Comparison of ENCODE assay signal across 1 cellular context in genomic region chr1:161045749-161046573, GRCh38.
TF ChIP-seq lines count a peak whose summit lies in the region.

Gene USF1 (minus strand): TSS chr1:161045977. CDS start chr1:161043275, 2,702 bp downstream.

TF ChIP-seq in HepG2, 621 proteins besides CTCF, POLR2A, EP300 and RAD21 (continued from another document and continues in another):
- peak; percentile 73 for TF ChIP-seq KDM5A (IDR thresholded peaks at IDR 0.05; ENCODE audit: borderline replicate concordance, low read length)
- TF ChIP-seq NFRKB (IDR thresholded peaks at IDR 0.05): peak; percentile 95
- TF ChIP-seq LCORL (IDR thresholded peaks at IDR 0.05): peak; percentile 93
- TF ChIP-seq LCORL (CRISPR knock-in tag; IDR thresholded peaks at IDR 0.05): no peak
- no peak for TF ChIP-seq ARHGAP35 (CRISPR knock-in tag; IDR thresholded peaks at IDR 0.05; ENCODE audit: borderline replicate concordance)
- TF ChIP-seq, protein P1, sequence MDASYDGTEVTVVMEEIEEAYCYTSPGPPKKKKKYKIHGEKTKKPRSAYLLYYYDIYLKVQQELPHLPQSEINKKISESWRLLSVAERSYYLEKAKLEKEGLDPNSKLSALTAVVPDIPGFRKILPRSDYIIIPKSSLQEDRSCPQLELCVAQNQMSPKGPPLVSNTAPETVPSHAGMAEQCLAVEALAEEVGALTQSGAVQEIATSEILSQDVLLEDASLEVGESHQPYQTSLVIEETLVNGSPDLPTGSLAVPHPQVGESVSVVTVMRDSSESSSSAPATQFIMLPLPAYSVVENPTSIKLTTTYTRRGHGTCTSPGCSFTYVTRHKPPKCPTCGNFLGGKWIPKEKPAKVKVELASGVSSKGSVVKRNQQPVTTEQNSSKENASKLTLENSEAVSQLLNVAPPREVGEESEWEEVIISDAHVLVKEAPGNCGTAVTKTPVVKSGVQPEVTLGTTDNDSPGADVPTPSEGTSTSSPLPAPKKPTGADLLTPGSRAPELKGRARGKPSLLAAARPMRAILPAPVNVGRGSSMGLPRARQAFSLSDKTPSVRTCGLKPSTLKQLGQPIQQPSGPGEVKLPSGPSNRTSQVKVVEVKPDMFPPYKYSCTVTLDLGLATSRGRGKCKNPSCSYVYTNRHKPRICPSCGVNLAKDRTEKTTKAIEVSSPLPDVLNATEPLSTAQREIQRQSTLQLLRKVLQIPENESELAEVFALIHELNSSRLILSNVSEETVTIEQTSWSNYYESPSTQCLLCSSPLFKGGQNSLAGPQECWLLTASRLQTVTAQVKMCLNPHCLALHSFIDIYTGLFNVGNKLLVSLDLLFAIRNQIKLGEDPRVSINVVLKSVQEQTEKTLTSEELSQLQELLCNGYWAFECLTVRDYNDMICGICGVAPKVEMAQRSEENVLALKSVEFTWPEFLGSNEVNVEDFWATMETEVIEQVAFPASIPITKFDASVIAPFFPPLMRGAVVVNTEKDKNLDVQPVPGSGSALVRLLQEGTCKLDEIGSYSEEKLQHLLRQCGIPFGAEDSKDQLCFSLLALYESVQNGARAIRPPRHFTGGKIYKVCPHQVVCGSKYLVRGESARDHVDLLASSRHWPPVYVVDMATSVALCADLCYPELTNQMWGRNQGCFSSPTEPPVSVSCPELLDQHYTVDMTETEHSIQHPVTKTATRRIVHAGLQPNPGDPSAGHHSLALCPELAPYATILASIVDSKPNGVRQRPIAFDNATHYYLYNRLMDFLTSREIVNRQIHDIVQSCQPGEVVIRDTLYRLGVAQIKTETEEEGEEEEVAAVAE (CRISPR knock-in tag; IDR thresholded peaks at IDR 0.05; ENCODE audit: borderline replicate concordance): no peak
- no peak; the same call in 1 of the 2 replicates for TF ChIP-seq ZNF543 (CRISPR knock-in tag; IDR thresholded peaks at IDR 0.05)
- no peak for TF ChIP-seq ATAD3A (CRISPR knock-in tag; IDR thresholded peaks at IDR 0.05)
- no peak for TF ChIP-seq BCLAF1 (IDR thresholded peaks at IDR 0.05)
- TF ChIP-seq ZNF768 (CRISPR knock-in tag; IDR thresholded peaks at IDR 0.05): no peak
- 0 out of 2 replicates have a peak, but pooled peaks have one; percentile 49 for TF ChIP-seq THAP8 (CRISPR knock-in tag; IDR thresholded peaks at IDR 0.05; ENCODE audit: borderline replicate concordance)
- TF ChIP-seq ZNF205 (CRISPR knock-in tag; IDR thresholded peaks at IDR 0.05): no peak
- peak; percentile 45; the same call in 1 of the 2 replicates for TF ChIP-seq ZNF770 (CRISPR knock-in tag; IDR thresholded peaks at IDR 0.05)
- TF ChIP-seq NFATC3 (CRISPR knock-in tag; IDR thresholded peaks at IDR 0.05): 0 out of 2 replicates have a peak, but pooled peaks have one; percentile 61
- TF ChIP-seq, protein P2, sequence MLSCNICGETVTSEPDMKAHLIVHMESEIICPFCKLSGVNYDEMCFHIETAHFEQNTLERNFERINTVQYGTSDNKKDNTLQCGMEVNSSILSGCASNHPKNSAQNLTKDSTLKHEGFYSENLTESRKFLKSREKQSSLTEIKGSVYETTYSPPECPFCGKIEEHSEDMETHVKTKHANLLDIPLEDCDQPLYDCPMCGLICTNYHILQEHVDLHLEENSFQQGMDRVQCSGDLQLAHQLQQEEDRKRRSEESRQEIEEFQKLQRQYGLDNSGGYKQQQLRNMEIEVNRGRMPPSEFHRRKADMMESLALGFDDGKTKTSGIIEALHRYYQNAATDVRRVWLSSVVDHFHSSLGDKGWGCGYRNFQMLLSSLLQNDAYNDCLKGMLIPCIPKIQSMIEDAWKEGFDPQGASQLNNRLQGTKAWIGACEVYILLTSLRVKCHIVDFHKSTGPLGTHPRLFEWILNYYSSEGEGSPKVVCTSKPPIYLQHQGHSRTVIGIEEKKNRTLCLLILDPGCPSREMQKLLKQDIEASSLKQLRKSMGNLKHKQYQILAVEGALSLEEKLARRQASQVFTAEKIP (CRISPR knock-in tag; IDR thresholded peaks at IDR 0.05; ENCODE audit: borderline replicate concordance): no peak
- TF ChIP-seq, protein P3, sequence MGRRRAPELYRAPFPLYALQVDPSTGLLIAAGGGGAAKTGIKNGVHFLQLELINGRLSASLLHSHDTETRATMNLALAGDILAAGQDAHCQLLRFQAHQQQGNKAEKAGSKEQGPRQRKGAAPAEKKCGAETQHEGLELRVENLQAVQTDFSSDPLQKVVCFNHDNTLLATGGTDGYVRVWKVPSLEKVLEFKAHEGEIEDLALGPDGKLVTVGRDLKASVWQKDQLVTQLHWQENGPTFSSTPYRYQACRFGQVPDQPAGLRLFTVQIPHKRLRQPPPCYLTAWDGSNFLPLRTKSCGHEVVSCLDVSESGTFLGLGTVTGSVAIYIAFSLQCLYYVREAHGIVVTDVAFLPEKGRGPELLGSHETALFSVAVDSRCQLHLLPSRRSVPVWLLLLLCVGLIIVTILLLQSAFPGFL (CRISPR knock-in tag; IDR thresholded peaks at IDR 0.05): no peak
- TF ChIP-seq, protein P4, sequence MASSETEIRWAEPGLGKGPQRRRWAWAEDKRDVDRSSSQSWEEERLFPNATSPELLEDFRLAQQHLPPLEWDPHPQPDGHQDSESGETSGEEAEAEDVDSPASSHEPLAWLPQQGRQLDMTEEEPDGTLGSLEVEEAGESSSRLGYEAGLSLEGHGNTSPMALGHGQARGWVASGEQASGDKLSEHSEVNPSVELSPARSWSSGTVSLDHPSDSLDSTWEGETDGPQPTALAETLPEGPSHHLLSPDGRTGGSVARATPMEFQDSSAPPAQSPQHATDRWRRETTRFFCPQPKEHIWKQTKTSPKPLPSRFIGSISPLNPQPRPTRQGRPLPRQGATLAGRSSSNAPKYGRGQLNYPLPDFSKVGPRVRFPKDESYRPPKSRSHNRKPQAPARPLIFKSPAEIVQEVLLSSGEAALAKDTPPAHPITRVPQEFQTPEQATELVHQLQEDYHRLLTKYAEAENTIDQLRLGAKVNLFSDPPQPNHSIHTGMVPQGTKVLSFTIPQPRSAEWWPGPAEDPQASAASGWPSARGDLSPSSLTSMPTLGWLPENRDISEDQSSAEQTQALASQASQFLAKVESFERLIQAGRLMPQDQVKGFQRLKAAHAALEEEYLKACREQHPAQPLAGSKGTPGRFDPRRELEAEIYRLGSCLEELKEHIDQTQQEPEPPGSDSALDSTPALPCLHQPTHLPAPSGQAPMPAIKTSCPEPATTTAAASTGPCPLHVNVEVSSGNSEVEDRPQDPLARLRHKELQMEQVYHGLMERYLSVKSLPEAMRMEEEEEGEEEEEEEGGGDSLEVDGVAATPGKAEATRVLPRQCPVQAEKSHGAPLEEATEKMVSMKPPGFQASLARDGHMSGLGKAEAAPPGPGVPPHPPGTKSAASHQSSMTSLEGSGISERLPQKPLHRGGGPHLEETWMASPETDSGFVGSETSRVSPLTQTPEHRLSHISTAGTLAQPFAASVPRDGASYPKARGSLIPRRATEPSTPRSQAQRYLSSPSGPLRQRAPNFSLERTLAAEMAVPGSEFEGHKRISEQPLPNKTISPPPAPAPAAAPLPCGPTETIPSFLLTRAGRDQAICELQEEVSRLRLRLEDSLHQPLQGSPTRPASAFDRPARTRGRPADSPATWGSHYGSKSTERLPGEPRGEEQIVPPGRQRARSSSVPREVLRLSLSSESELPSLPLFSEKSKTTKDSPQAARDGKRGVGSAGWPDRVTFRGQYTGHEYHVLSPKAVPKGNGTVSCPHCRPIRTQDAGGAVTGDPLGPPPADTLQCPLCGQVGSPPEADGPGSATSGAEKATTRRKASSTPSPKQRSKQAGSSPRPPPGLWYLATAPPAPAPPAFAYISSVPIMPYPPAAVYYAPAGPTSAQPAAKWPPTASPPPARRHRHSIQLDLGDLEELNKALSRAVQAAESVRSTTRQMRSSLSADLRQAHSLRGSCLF (CRISPR knock-in tag; IDR thresholded peaks at IDR 0.05; ENCODE audit: borderline replicate concordance): no peak
- peak; percentile 75; the same call in 1 of the 2 replicates for TF ChIP-seq FOXC1 (CRISPR knock-in tag; IDR thresholded peaks at IDR 0.05; ENCODE audit: borderline replicate concordance)
- TF ChIP-seq, protein P5, sequence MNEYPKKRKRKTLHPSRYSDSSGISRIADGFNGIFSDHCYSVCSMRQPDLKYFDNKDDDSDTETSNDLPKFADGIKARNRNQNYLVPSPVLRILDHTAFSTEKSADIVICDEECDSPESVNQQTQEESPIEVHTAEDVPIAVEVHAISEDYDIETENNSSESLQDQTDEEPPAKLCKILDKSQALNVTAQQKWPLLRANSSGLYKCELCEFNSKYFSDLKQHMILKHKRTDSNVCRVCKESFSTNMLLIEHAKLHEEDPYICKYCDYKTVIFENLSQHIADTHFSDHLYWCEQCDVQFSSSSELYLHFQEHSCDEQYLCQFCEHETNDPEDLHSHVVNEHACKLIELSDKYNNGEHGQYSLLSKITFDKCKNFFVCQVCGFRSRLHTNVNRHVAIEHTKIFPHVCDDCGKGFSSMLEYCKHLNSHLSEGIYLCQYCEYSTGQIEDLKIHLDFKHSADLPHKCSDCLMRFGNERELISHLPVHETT (CRISPR knock-in tag; conservative IDR thresholded peaks at IDR 0.05): no peak
- peak; percentile 66; the same call in 1 of the 2 replicates for TF ChIP-seq KAT7 (CRISPR knock-in tag; IDR thresholded peaks at IDR 0.05; ENCODE audit: borderline replicate concordance)
- no peak for TF ChIP-seq ZNF816 (CRISPR knock-in tag; IDR thresholded peaks at IDR 0.05; ENCODE audit: borderline replicate concordance)
- TF ChIP-seq ZNF264 (CRISPR knock-in tag; IDR thresholded peaks at IDR 0.05): no peak
- TF ChIP-seq ZNF737 (CRISPR knock-in tag; IDR thresholded peaks at IDR 0.05; ENCODE audit: borderline replicate concordance): no peak
- TF ChIP-seq ZNF572 (CRISPR knock-in tag; IDR thresholded peaks at IDR 0.05): no peak
- TF ChIP-seq ZBTB7A (CRISPR knock-in tag; IDR thresholded peaks at IDR 0.05): no peak
- TF ChIP-seq ZNF382 (CRISPR knock-in tag; IDR thresholded peaks at IDR 0.05; ENCODE audit: borderline replicate concordance): no peak
- TF ChIP-seq ZHX1 (CRISPR knock-in tag; IDR thresholded peaks at IDR 0.05; ENCODE audit: low read depth): peak; percentile 93; the same call in 1 of the 2 replicates
- no peak for TF ChIP-seq HIC2 (CRISPR knock-in tag; IDR thresholded peaks at IDR 0.05; ENCODE audit: low read depth)
- TF ChIP-seq ZNF598 (CRISPR knock-in tag; IDR thresholded peaks at IDR 0.05; ENCODE audit: borderline replicate concordance): no peak
- no peak for TF ChIP-seq TEAD3 (CRISPR knock-in tag; optimal IDR thresholded peaks at IDR 0.05; ENCODE audit: borderline replicate concordance)
